Comparison of ENCODE assay signal across 8 cellular contexts in genomic region chr12:104604070-104604994, GRCh38.
A peak's percentile ranks its signal among the peaks of the same experiment; 100 is the strongest.
DNase-seq lines count a peak whose midpoint lies in the region; ATAC-seq and TF ChIP-seq lines count a peak whose summit lies in the region.

No MANE protein-coding gene starts in this region.

- H3K9me3 Mint-ChIP-seq in nephron progenitor cell = peaks cover 7% of the 10 kb centered on the region

- peaks cover 67% of the 10 kb centered on the region for H3K4me1 Mint-ChIP-seq in nephron progenitor cell

- H3K36me3 ChIP-seq in thyroid gland = no peaks in the 10 kb centered on the region

- H3K4me1 ChIP-seq in thyroid gland = peaks cover 0 to 27% of the 10 kb centered on the region in 2 donors

- H3K4me3 Mint-ChIP-seq in nephron progenitor cell = no peak overlapping the region

- peak; percentile 70 for ATAC-seq in HG02571 (IDR thresholded peaks at IDR 0.05; ENCODE audit: unreplicated experiment)

- no peaks in the 10 kb centered on the region for H3K9me3 ChIP-seq in thyroid gland

- peak overlapping the region; percentile 89 for H3K27ac Mint-ChIP-seq in nephron progenitor cell

- TF ChIP-seq POLR2A in thyroid gland (IDR thresholded peaks at IDR 0.05) = no peak

- peaks cover 37% of the 10 kb centered on the region for H3K36me3 Mint-ChIP-seq in nephron progenitor cell (ENCODE audit: low read depth)

- H3K27ac ChIP-seq in thyroid gland = peak overlapping the region in 2 of 3 donors; percentile 31 to 53

- WGBS in thyroid gland, 2 donors = 61 to 74% methylated on average over 10 of the region's 10 CpGs

- peaks cover 11% of the 10 kb centered on the region for H3K27me3 Mint-ChIP-seq in nephron progenitor cell (ENCODE audit: low read depth, poor library complexity)

- no peak for TF ChIP-seq CTCF in GM12865 (IDR thresholded peaks at IDR 0.05; ENCODE audit: insufficient read depth, low read depth, low read length, missing control alignments)
- no peak for TF ChIP-seq CTCF in nephron progenitor cell (IDR thresholded peaks at IDR 0.05)
- no peak for TF ChIP-seq CTCF in thyroid gland (IDR thresholded peaks at IDR 0.05)

- intact Hi-C loops in thyroid gland (cut with DNase I) = no loop called here

- no peak overlapping the region for H3K4me3 ChIP-seq in GM12865 (ENCODE audit: low read depth, low read length)
- no peak overlapping the region for H3K4me3 ChIP-seq in thyroid gland (replicated peaks in 1 of 3)

- DNase-seq in GM12865 (ENCODE audit: low read depth) (peak; percentile 86), MV-4-11 (lab: John Stamatoyannopoulos, UW) (peak; percentile 82), fibroblast of gingiva (ENCODE audit: low read depth) (peak; percentile 91), nephron progenitor cell (no peak), thyroid gland (peak; percentile 34 to 50), NCI-H1694 (lab: John Stamatoyannopoulos, UW) (no peak)
- DNase-seq in activated CD8-positive, alpha-beta memory T cell treated with anti-CD3 and anti-CD28 coated beads for 48 hours (ENCODE audit: low read depth in 2 of 3, low spot score in 2 of 3) = peak in 2 of 3 experiments; percentile 9 to 10

- no peaks in the 10 kb centered on the region for H3K27me3 ChIP-seq in thyroid gland

Comparison
In these comparisons a context has a peak if more than half of its experiments do, and no peak if none do; other contexts are left out.
1. DNase-seq: peak in GM12865 (single experiment), MV-4-11 (single experiment), activated CD8-positive, alpha-beta memory T cell treated with anti-CD3 and anti-CD28 coated beads for 48 hours (2 of 3), fibroblast of gingiva (single experiment) and thyroid gland (2 of 2); none in nephron progenitor cell (single experiment) and NCI-H1694 (single experiment).